8 cellular contexts compared by ENCODE assay signal in the genomic region with DNA sequence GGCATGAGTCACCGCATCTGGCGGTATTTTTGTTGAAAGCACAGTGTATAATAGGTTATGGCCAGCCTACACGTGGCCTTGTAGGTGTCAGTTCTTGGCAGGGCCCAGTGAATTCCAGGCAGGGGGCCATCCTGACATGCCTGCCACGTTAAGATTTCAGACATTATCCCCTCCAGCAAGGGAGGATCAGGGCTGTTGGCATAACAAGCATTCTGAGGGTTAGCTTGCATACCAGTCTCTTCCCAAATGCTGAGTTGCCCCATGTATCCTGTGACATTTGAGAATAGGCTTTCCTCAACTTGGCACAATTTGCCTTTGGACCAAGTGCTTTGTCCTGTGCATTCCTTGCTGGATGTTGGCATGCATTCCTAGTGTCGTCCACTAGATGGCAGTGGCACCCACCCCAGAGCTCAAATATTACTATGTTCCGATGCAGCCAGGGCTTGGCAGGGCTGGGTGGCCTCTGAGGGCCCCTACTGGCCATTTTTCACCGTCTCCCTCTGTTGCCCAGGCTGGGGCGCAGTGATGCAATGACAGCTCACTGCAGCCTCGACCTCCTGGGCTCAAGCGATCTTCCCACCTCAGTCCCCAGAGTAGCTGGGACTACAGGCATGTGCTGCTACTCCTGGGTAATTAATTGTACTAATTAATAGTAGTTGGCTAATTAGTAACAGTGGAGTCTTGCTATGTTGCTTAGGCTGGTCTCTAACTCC.
DNase-seq lines count a peak whose midpoint lies in the region; ATAC-seq and TF ChIP-seq lines count a peak whose summit lies in the region.

No MANE protein-coding gene starts in this region.

- in situ Hi-C loops in KBM-7 (cut with MboI; ENCODE audit: low pct_unique_long_range_greater_than_20kb, low sequenced_read_pairs) = no loop called here

- DNase-seq in AG10803 (ENCODE audit: low read depth) (peak; percentile 87), KBM-7 (peak; percentile 93), RKO (ENCODE audit: low spot score) (peak; percentile 91), fibroblast of gingiva (ENCODE audit: low read depth) (peak; percentile 92), nephron progenitor cell (peak; percentile 87)
- peak; percentile 82 for DNase-seq in activated T-cell treated with anti-CD3 and anti-CD28 coated beads, Interleukin-2, amount 50 U/mL, for 24 hours
- DNase-seq in stimulated activated naive CD4-positive, alpha-beta T cell (lab: John Stamatoyannopoulos, UW) = peak; percentile 48 to 77 (median 62)

- no peaks in the 10 kb centered on the region for H3K9me3 Mint-ChIP-seq in activated T-cell treated with anti-CD3 and anti-CD28 coated beads, Interleukin-2, amount 50 U/mL, for 24 hours
- peaks cover under 1% of the 10 kb centered on the region for H3K9me3 Mint-ChIP-seq in nephron progenitor cell

- peaks cover 2% of the 10 kb centered on the region for H3K27me3 Mint-ChIP-seq in activated T-cell treated with anti-CD3 and anti-CD28 coated beads, Interleukin-2, amount 50 U/mL, for 24 hours
- peaks cover 15% of the 10 kb centered on the region for H3K27me3 Mint-ChIP-seq in nephron progenitor cell (ENCODE audit: low read depth, poor library complexity)

- no peak overlapping the region for H3K4me3 ChIP-seq in AG10803 (ENCODE audit: low read length)

- no peak overlapping the region for H3K4me3 Mint-ChIP-seq in activated T-cell treated with anti-CD3 and anti-CD28 coated beads, Interleukin-2, amount 50 U/mL, for 24 hours
- no peak overlapping the region for H3K4me3 Mint-ChIP-seq in nephron progenitor cell

- H3K36me3 Mint-ChIP-seq in activated T-cell treated with anti-CD3 and anti-CD28 coated beads, Interleukin-2, amount 50 U/mL, for 24 hours (ENCODE audit: low read depth) = no peaks in the 10 kb centered on the region
- no peaks in the 10 kb centered on the region for H3K36me3 Mint-ChIP-seq in nephron progenitor cell (ENCODE audit: low read depth)

- ATAC-seq in GM18870 (IDR thresholded peaks at IDR 0.05; ENCODE audit: unreplicated experiment) = peak; percentile 60

- no peak overlapping the region for H3K27ac Mint-ChIP-seq in activated T-cell treated with anti-CD3 and anti-CD28 coated beads, Interleukin-2, amount 50 U/mL, for 24 hours
- no peak overlapping the region for H3K27ac Mint-ChIP-seq in nephron progenitor cell

- H3K4me1 Mint-ChIP-seq in activated T-cell treated with anti-CD3 and anti-CD28 coated beads, Interleukin-2, amount 50 U/mL, for 24 hours (ENCODE audit: low read depth) = no peaks in the 10 kb centered on the region
- no peaks in the 10 kb centered on the region for H3K4me1 Mint-ChIP-seq in nephron progenitor cell

- TF ChIP-seq CTCF in AG10803 (conservative IDR thresholded peaks at IDR 0.05; ENCODE audit: low read length) (peak; percentile 98), nephron progenitor cell (IDR thresholded peaks at IDR 0.05) (peak; percentile 99)
